ENCODE assay signal across 2 cellular contexts in the genomic region with DNA sequence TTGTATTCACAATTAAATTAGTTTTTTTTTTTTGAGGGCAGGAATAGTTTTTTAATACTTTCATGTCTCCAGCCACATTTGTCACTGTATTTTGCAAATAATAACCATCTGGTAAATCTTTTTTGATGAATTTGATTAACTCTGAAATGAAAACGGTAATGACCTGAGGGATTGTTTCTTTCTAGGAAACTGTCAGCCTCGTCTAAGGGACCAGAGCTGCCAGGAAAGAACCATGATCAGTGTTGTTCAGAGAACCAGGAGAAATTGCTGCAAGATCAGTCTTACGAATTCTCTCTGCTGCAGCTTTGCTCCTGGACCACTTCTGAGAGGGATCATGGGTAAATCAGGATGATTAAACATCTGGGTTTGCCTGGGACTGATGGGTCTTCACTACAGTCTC.
TF ChIP-seq lines count a peak whose summit lies in the region.

No MANE protein-coding gene starts in this region.

TF ChIP-seq in IMR-90, 13 proteins besides CTCF, POLR2A, EP300 and RAD21:
- TF ChIP-seq CHD1 (IDR thresholded peaks at IDR 0.05; ENCODE audit: low read depth, low read length) (no peak), SMC3 (IDR thresholded peaks at IDR 0.05; ENCODE audit: low read depth, low read length) (no peak), BHLHE40 (IDR thresholded peaks at IDR 0.05; ENCODE audit: low read depth, low read length) (no peak), RFX5 (IDR thresholded peaks at IDR 0.05; ENCODE audit: low read depth, low read length) (no peak), NFE2L2 (IDR thresholded peaks at IDR 0.05; ENCODE audit: low read depth, low read length) (no peak), MAFK (IDR thresholded peaks at IDR 0.05; ENCODE audit: low read depth, low read length) (no peak), MXI1 (IDR thresholded peaks at IDR 0.05; ENCODE audit: borderline replicate concordance, low read depth, low read length) (no peak)
- TF ChIP-seq, protein P1, sequence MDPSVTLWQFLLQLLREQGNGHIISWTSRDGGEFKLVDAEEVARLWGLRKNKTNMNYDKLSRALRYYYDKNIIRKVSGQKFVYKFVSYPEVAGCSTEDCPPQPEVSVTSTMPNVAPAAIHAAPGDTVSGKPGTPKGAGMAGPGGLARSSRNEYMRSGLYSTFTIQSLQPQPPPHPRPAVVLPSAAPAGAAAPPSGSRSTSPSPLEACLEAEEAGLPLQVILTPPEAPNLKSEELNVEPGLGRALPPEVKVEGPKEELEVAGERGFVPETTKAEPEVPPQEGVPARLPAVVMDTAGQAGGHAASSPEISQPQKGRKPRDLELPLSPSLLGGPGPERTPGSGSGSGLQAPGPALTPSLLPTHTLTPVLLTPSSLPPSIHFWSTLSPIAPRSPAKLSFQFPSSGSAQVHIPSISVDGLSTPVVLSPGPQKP (IDR thresholded peaks at IDR 0.05; ENCODE audit: borderline replicate concordance, low read depth, low read length), result no peak
- TF ChIP-seq, protein P2, sequence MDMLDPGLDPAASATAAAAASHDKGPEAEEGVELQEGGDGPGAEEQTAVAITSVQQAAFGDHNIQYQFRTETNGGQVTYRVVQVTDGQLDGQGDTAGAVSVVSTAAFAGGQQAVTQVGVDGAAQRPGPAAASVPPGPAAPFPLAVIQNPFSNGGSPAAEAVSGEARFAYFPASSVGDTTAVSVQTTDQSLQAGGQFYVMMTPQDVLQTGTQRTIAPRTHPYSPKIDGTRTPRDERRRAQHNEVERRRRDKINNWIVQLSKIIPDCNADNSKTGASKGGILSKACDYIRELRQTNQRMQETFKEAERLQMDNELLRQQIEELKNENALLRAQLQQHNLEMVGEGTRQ (IDR thresholded peaks at IDR 0.05; ENCODE audit: low read depth, low read length), result no peak

TF ChIP-seq in SK-N-SH, 30 proteins besides CTCF, POLR2A, EP300 and RAD21:
- TF ChIP-seq, protein P3, sequence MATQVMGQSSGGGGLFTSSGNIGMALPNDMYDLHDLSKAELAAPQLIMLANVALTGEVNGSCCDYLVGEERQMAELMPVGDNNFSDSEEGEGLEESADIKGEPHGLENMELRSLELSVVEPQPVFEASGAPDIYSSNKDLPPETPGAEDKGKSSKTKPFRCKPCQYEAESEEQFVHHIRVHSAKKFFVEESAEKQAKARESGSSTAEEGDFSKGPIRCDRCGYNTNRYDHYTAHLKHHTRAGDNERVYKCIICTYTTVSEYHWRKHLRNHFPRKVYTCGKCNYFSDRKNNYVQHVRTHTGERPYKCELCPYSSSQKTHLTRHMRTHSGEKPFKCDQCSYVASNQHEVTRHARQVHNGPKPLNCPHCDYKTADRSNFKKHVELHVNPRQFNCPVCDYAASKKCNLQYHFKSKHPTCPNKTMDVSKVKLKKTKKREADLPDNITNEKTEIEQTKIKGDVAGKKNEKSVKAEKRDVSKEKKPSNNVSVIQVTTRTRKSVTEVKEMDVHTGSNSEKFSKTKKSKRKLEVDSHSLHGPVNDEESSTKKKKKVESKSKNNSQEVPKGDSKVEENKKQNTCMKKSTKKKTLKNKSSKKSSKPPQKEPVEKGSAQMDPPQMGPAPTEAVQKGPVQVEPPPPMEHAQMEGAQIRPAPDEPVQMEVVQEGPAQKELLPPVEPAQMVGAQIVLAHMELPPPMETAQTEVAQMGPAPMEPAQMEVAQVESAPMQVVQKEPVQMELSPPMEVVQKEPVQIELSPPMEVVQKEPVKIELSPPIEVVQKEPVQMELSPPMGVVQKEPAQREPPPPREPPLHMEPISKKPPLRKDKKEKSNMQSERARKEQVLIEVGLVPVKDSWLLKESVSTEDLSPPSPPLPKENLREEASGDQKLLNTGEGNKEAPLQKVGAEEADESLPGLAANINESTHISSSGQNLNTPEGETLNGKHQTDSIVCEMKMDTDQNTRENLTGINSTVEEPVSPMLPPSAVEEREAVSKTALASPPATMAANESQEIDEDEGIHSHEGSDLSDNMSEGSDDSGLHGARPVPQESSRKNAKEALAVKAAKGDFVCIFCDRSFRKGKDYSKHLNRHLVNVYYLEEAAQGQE (IDR thresholded peaks at IDR 0.05; ENCODE audit: low read depth, low read length), result no peak
- TF ChIP-seq RCOR1 (IDR thresholded peaks at IDR 0.05; ENCODE audit: low read length) (peak; percentile 62; the same call in 1 of the 2 replicates), CHD2 (IDR thresholded peaks at IDR 0.05; ENCODE audit: low read length, partially characterized antibody) (peak; percentile 18)
